ENCODE assay signal across 1 cellular context in genomic region chr13:109778102-109778542, GRCh38.
TF ChIP-seq lines count a peak whose summit lies in the region.

No MANE protein-coding gene starts in this region.

TF ChIP-seq in liver, 16 proteins besides CTCF, POLR2A, EP300 and RAD21 (continued from another document):
- TF ChIP-seq, protein P1, sequence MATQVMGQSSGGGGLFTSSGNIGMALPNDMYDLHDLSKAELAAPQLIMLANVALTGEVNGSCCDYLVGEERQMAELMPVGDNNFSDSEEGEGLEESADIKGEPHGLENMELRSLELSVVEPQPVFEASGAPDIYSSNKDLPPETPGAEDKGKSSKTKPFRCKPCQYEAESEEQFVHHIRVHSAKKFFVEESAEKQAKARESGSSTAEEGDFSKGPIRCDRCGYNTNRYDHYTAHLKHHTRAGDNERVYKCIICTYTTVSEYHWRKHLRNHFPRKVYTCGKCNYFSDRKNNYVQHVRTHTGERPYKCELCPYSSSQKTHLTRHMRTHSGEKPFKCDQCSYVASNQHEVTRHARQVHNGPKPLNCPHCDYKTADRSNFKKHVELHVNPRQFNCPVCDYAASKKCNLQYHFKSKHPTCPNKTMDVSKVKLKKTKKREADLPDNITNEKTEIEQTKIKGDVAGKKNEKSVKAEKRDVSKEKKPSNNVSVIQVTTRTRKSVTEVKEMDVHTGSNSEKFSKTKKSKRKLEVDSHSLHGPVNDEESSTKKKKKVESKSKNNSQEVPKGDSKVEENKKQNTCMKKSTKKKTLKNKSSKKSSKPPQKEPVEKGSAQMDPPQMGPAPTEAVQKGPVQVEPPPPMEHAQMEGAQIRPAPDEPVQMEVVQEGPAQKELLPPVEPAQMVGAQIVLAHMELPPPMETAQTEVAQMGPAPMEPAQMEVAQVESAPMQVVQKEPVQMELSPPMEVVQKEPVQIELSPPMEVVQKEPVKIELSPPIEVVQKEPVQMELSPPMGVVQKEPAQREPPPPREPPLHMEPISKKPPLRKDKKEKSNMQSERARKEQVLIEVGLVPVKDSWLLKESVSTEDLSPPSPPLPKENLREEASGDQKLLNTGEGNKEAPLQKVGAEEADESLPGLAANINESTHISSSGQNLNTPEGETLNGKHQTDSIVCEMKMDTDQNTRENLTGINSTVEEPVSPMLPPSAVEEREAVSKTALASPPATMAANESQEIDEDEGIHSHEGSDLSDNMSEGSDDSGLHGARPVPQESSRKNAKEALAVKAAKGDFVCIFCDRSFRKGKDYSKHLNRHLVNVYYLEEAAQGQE (IDR thresholded peaks at IDR 0.05) = no peak
- TF ChIP-seq HNF4G (IDR thresholded peaks at IDR 0.05) (no peak), HNF4A (conservative IDR thresholded peaks at IDR 0.05) (no peak), NR2F2 (IDR thresholded peaks at IDR 0.05) (no peak), MAX (IDR thresholded peaks at IDR 0.05) (no peak), ATF3 (IDR thresholded peaks at IDR 0.05) (peak; percentile 22), JUND (IDR thresholded peaks at IDR 0.05) (peak; percentile 30 to 47), GABPA (IDR thresholded peaks at IDR 0.05 in 1 of 2, conservative IDR thresholded peaks at IDR 0.05 in 1 of 2) (no peak)
- TF ChIP-seq, protein P2, sequence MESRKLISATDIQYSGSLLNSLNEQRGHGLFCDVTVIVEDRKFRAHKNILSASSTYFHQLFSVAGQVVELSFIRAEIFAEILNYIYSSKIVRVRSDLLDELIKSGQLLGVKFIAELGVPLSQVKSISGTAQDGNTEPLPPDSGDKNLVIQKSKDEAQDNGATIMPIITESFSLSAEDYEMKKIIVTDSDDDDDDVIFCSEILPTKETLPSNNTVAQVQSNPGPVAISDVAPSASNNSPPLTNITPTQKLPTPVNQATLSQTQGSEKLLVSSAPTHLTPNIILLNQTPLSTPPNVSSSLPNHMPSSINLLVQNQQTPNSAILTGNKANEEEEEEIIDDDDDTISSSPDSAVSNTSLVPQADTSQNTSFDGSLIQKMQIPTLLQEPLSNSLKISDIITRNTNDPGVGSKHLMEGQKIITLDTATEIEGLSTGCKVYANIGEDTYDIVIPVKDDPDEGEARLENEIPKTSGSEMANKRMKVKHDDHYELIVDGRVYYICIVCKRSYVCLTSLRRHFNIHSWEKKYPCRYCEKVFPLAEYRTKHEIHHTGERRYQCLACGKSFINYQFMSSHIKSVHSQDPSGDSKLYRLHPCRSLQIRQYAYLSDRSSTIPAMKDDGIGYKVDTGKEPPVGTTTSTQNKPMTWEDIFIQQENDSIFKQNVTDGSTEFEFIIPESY (IDR thresholded peaks at IDR 0.05) = no peak
